In the genomic region with DNA sequence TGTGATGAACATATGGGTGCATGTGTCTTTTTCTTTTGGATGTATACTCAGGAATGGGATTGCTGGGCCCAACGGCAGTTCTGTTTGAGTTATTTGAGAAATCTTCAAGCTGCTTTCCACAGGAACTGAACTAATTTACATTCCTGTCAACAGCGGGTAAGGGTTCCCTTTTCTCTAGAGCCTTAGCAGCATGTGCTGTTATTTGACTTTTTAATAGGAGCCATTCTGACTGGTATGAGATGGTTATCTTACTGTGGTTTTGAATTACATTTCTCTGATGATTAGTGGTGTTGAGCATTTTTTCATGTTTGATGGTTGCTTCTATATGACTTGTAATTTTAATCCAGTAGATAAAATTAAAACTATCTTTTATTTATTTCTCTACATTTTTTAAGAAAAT, we compare ENCODE assay signal across 31 cellular contexts.
DNase-seq lines count a peak whose midpoint lies in the region; ATAC-seq and TF ChIP-seq lines count a peak whose summit lies in the region.
"Had no signal": no experiment of that assay in that cellular context is flagged by ENCODE, and none has a peak within 500 bp of the region (broad histone marks: within the 10 kb centered on the region; RNA-seq: fewer than 3 reads in every experiment).

No MANE protein-coding gene starts in this region.

- TF ChIP-seq CTCF in thoracic aorta (IDR thresholded peaks at IDR 0.05): no peak

- ATAC-seq in thoracic aorta (ENCODE audit: insufficient number of reproducible peaks, low FRiP score, low read depth): peak; percentile 28
- ATAC-seq: activated T-cell treated with anti-CD3 and anti-CD28 coated beads, Interleukin-2, amount 50 U/mL, for 4 hours; HepG2; left lung; sciatic nerve; stimulated activated memory B cell treated with anti-CD40 and anti-IgM and Interleukin-4, amounts not matched to agents 10 μg/mL and 1 μg/mL and 100 μg/mL, for 72 hours had no signal

- no peak overlapping the region for H3K27ac Mint-ChIP-seq in activated naive CD4-positive, alpha-beta T cell treated with anti-CD3 and anti-CD28 coated beads, Interleukin-2, amount 10 ng/mL, durations not matched to agents 7 days and 5 days
- H3K27ac Mint-ChIP-seq: activated CD4-positive, alpha-beta T cell treated with anti-CD3 and anti-CD28 coated beads, Interleukin-2, amount 10 ng/mL, durations not matched to agents 24 days and 14 days; CD4-positive, alpha-beta memory T cell; progenitor cell of endocrine pancreas; stimulated activated memory B cell treated with anti-CD40 and anti-IgM and Interleukin-4, amounts not matched to agents 10 μg/mL and 1 μg/mL and 100 μg/mL, for 72 hours had no signal

- H3K4me1 Mint-ChIP-seq in activated naive CD4-positive, alpha-beta T cell treated with anti-CD3 and anti-CD28 coated beads, Interleukin-2, amount 10 ng/mL, durations not matched to agents 7 days and 5 days: no peaks in the 10 kb centered on the region
- H3K4me1 Mint-ChIP-seq: activated CD4-positive, alpha-beta T cell treated with anti-CD3 and anti-CD28 coated beads, Interleukin-2, amount 10 ng/mL, durations not matched to agents 24 days and 14 days; CD4-positive, alpha-beta memory T cell; stimulated activated memory B cell treated with anti-CD40 and anti-IgM and Interleukin-4, amounts not matched to agents 10 μg/mL and 1 μg/mL and 100 μg/mL, for 72 hours had no signal

- no peaks in the 10 kb centered on the region for H3K36me3 Mint-ChIP-seq in activated naive CD4-positive, alpha-beta T cell treated with anti-CD3 and anti-CD28 coated beads, Interleukin-2, amount 10 ng/mL, durations not matched to agents 7 days and 5 days
- H3K36me3 Mint-ChIP-seq: CD4-positive, alpha-beta memory T cell; stimulated activated memory B cell treated with anti-CD40 and anti-IgM and Interleukin-4, amounts not matched to agents 10 μg/mL and 1 μg/mL and 100 μg/mL, for 72 hours had no signal

- H3K27me3 Mint-ChIP-seq in activated naive CD4-positive, alpha-beta T cell treated with anti-CD3 and anti-CD28 coated beads, Interleukin-2, amount 10 ng/mL, durations not matched to agents 7 days and 5 days: no peaks in the 10 kb centered on the region
- H3K27me3 Mint-ChIP-seq: activated CD4-positive, alpha-beta T cell treated with anti-CD3 and anti-CD28 coated beads, Interleukin-2, amount 10 ng/mL, durations not matched to agents 24 days and 14 days; CD4-positive, alpha-beta memory T cell; progenitor cell of endocrine pancreas; stimulated activated memory B cell treated with anti-CD40 and anti-IgM and Interleukin-4, amounts not matched to agents 10 μg/mL and 1 μg/mL and 100 μg/mL, for 72 hours had no signal

- H3K9me3 ChIP-seq in thoracic aorta: no peaks in the 10 kb centered on the region
- H3K9me3 ChIP-seq: colonic mucosa, esophagus muscularis mucosa, left lung, upper lobe of left lung had no signal

- H3K27ac ChIP-seq in thoracic aorta: no peak overlapping the region
- H3K27ac ChIP-seq: adrenal gland, colonic mucosa, esophagus muscularis mucosa, GM23248, HL-60, left lung, upper lobe of left lung, WERI-Rb-1 had no signal

- H3K4me3 ChIP-seq in thoracic aorta: no peak overlapping the region
- H3K4me3 ChIP-seq: adrenal gland, colonic mucosa, esophagus muscularis mucosa, GM23248, left lung, upper lobe of left lung had no signal

- no peaks in the 10 kb centered on the region for H3K4me1 ChIP-seq in thoracic aorta (ENCODE audit: control insufficient read depth in 1 of 2, low read depth in 2 of 2)
- H3K4me1 ChIP-seq: adrenal gland, colonic mucosa, esophagus muscularis mucosa, left lung, upper lobe of left lung had no signal

- CTCF ChIA-PET in activated naive CD4-positive, alpha-beta T cell treated with anti-CD3 and anti-CD28 coated beads, Interleukin-2, amount 10 ng/mL, durations not matched to agents 7 days and 5 days (lab: Charles Lee): no interaction called here

- DNase-seq in ELR (ENCODE audit: low read depth): peak; percentile 28
- DNase-seq in NCI-H69 (lab: John Stamatoyannopoulos, UW): peak; percentile 50
- DNase-seq in astrocyte of the hippocampus (ENCODE audit: low read depth, low spot score): peak; percentile 2
- DNase-seq in thoracic aorta (ENCODE audit: low spot score): no peak
- no peak for DNase-seq in NCI-H2227 (lab: John Stamatoyannopoulos, UW; ENCODE audit: unreplicated experiment)
- no peak for DNase-seq in NCI-H82 treated with DMSO at 0.1 percent for 48 hours (lab: John Stamatoyannopoulos, UW; ENCODE audit: unreplicated experiment)
- DNase-seq in activated naive CD4-positive, alpha-beta T cell treated with anti-CD3 and anti-CD28 coated beads, Interleukin-2, amount 10 ng/mL, durations not matched to agents 7 days and 5 days: no peak
- DNase-seq: activated CD4-positive, alpha-beta T cell treated with anti-CD3 and anti-CD28 coated beads, Interleukin-2, amount 10 ng/mL, durations not matched to agents 24 days and 14 days; activated T-cell treated with anti-CD3 and anti-CD28 coated beads, Interleukin-2, amount 50 U/mL, for 4 hours; adrenal gland; CD4-positive, alpha-beta memory T cell; colonic mucosa; GM23248; hippocampal formation; Kasumi-1; left lung; mesenchymal stem cell; MV-4-11; NCI-H748 treated with DMSO at 0.1 percent for 48 hours; stimulated activated CD4-positive, alpha-beta T cell treated with anti-CD3 and anti-CD28 coated beads, Interleukin-4, amount 100 ng/mL, for 4 hours; substantia nigra; SW 1271; T1000; upper lobe of left lung; WERI-Rb-1 had no signal

- no peaks in the 10 kb centered on the region for H3K36me3 ChIP-seq in thoracic aorta
- H3K36me3 ChIP-seq: adrenal gland, colonic mucosa, esophagus muscularis mucosa, left lung, upper lobe of left lung, WERI-Rb-1 had no signal

- H3K9me3 Mint-ChIP-seq in activated naive CD4-positive, alpha-beta T cell treated with anti-CD3 and anti-CD28 coated beads, Interleukin-2, amount 10 ng/mL, durations not matched to agents 7 days and 5 days: no peaks in the 10 kb centered on the region
- H3K9me3 Mint-ChIP-seq: activated T-cell treated with anti-CD3 and anti-CD28 coated beads, Interleukin-2, amount 50 U/mL, for 4 hours; CD4-positive, alpha-beta memory T cell; stimulated activated memory B cell treated with anti-CD40 and anti-IgM and Interleukin-4, amounts not matched to agents 10 μg/mL and 1 μg/mL and 100 μg/mL, for 72 hours had no signal

- no peaks in the 10 kb centered on the region for H3K27me3 ChIP-seq in thoracic aorta (replicated peaks; ENCODE audit: insufficient read depth)
- H3K27me3 ChIP-seq: adrenal gland, colonic mucosa, esophagus muscularis mucosa, left lung, upper lobe of left lung had no signal

- no peak overlapping the region for H3K4me3 Mint-ChIP-seq in activated naive CD4-positive, alpha-beta T cell treated with anti-CD3 and anti-CD28 coated beads, Interleukin-2, amount 10 ng/mL, durations not matched to agents 7 days and 5 days
- H3K4me3 Mint-ChIP-seq: activated CD4-positive, alpha-beta T cell treated with anti-CD3 and anti-CD28 coated beads, Interleukin-2, amount 10 ng/mL, durations not matched to agents 24 days and 14 days; activated T-cell treated with anti-CD3 and anti-CD28 coated beads, Interleukin-2, amount 50 U/mL, for 4 hours; CD4-positive, alpha-beta memory T cell; stimulated activated memory B cell treated with anti-CD40 and anti-IgM and Interleukin-4, amounts not matched to agents 10 μg/mL and 1 μg/mL and 100 μg/mL, for 72 hours had no signal

Comparison
In these comparisons a context has a peak if more than half of its experiments do, and no peak if none do; other contexts are left out.
1. DNase-seq: peak in ELR (single experiment), NCI-H69 (single experiment) and astrocyte of the hippocampus (single experiment); none in thoracic aorta (single experiment), NCI-H2227 (single experiment), NCI-H82 treated with DMSO at 0.1 percent for 48 hours (single experiment) and activated naive CD4-positive, alpha-beta T cell treated with anti-CD3 and anti-CD28 coated beads, Interleukin-2, amount 10 ng/mL, durations not matched to agents 7 days and 5 days (single experiment).